ENCODE assay signal across 21 cellular contexts in genomic region chr5:103217101-103217500, GRCh38.
"Had no signal": no experiment of that assay in that cellular context is flagged by ENCODE, and none has a peak within 500 bp of the region (broad histone marks: within the 10 kb centered on the region; RNA-seq: fewer than 3 reads in every experiment).

No MANE protein-coding gene starts in this region.

- H3K27ac ChIP-seq: esophagus squamous epithelium, foreskin keratinocyte, left lung, sigmoid colon, spleen, thoracic aorta had no signal

- DNase-seq: activated CD4-positive, alpha-beta memory T cell treated with anti-CD3 and anti-CD28 coated beads for 36 hours; activated CD4-positive, alpha-beta T cell treated with anti-CD3 and anti-CD28 coated beads for 36 hours; activated naive CD4-positive, alpha-beta T cell treated with Interleukin-2 at 50 U/mL for 16 hours; activated naive CD8-positive, alpha-beta T cell treated with anti-CD3 and anti-CD28 coated beads, Interleukin-2, amount 10 ng/mL, durations not matched to agents 7 days and 5 days; cortex of kidney; effector CD8-positive, alpha-beta T cell; esophagus squamous epithelium; foreskin keratinocyte; glutamatergic neuron; left lung; mammary epithelial cell; midbrain; nephron progenitor cell; nucleus accumbens; posterior cingulate gyrus; sigmoid colon; spleen; stimulated activated CD4-positive, alpha-beta T cell treated with anti-CD3 and anti-CD28 coated beads, Interleukin-4, amount 100 ng/mL, for 4 hours had no signal

- H3K27me3 ChIP-seq: esophagus squamous epithelium, foreskin keratinocyte, left lung, sigmoid colon, spleen had no signal

- H3K4me1 ChIP-seq: esophagus squamous epithelium, foreskin keratinocyte, sigmoid colon had no signal

- H3K4me3 ChIP-seq: esophagus squamous epithelium, left lung, sigmoid colon, spleen, thoracic aorta had no signal

- ATAC-seq: activated CD4-positive, alpha-beta T cell treated with anti-CD3 and anti-CD28 coated beads for 36 hours; foreskin keratinocyte; left lung; stimulated activated memory B cell treated with anti-CD40 and anti-IgM and Interleukin-4, amounts not matched to agents 10 μg/mL and 1 μg/mL and 100 μg/mL, for 72 hours; WTC11 had no signal

- H3K36me3 ChIP-seq: esophagus squamous epithelium, left lung, sigmoid colon, spleen, thoracic aorta had no signal
